Comparison of ENCODE assay signal across 18 cellular contexts in genomic region chr7:148813890-148814289, GRCh38.
DNase-seq lines count a peak whose midpoint lies in the region; ATAC-seq and TF ChIP-seq lines count a peak whose summit lies in the region.
"Had no signal": no experiment of that assay in that cellular context is flagged by ENCODE, and none has a peak within 500 bp of the region (broad histone marks: within the 10 kb centered on the region; RNA-seq: fewer than 3 reads in every experiment).

No MANE protein-coding gene starts in this region.

- no peaks in the 10 kb centered on the region for H3K4me1 ChIP-seq in HEK293 (ENCODE audit: control insufficient read depth, insufficient read depth, low read length)
- H3K4me1 ChIP-seq: BE2C, HAP-1 had no signal

- peaks cover 36% of the 10 kb centered on the region for H3K36me3 Mint-ChIP-seq in activated naive CD4-positive, alpha-beta T cell treated with anti-CD3 and anti-CD28 coated beads, Interleukin-2, amount 50 U/mL, for 24 hours
- H3K36me3 Mint-ChIP-seq in activated naive CD4-positive, alpha-beta T cell treated with anti-CD3 and anti-CD28 coated beads for 36 hours (ENCODE audit: low read depth): peaks cover 81% of the 10 kb centered on the region
- peaks cover 99% of the 10 kb centered on the region for H3K36me3 Mint-ChIP-seq in stimulated activated effector memory CD8-positive, alpha-beta T cell treated with anti-CD3 and anti-CD28 coated beads, Interleukin-12 subunit alpha, Interleukin-12 subunit beta, amount 100 ng/mL, for 72 hours
- peaks cover 89% of the 10 kb centered on the region for H3K36me3 Mint-ChIP-seq in activated CD4-positive, alpha-beta memory T cell treated with anti-CD3 and anti-CD28 coated beads, Interleukin-2, amount 10 ng/mL, durations not matched to agents 7 days and 5 days (ENCODE audit: low read depth)

- H3K27me3 Mint-ChIP-seq in activated naive CD4-positive, alpha-beta T cell treated with anti-CD3 and anti-CD28 coated beads, Interleukin-2, amount 50 U/mL, for 24 hours: no peaks in the 10 kb centered on the region
- no peaks in the 10 kb centered on the region for H3K27me3 Mint-ChIP-seq in activated naive CD4-positive, alpha-beta T cell treated with anti-CD3 and anti-CD28 coated beads for 36 hours (ENCODE audit: low read depth)
- no peaks in the 10 kb centered on the region for H3K27me3 Mint-ChIP-seq in activated CD4-positive, alpha-beta memory T cell treated with anti-CD3 and anti-CD28 coated beads, Interleukin-2, amount 10 ng/mL, durations not matched to agents 7 days and 5 days
- H3K27me3 Mint-ChIP-seq: CD4-positive, CD25-positive, alpha-beta regulatory T cell; CD8-positive, alpha-beta memory T cell had no signal

- CTCF ChIA-PET in activated naive CD4-positive, alpha-beta T cell treated with anti-CD3 and anti-CD28 coated beads for 36 hours (lab: Charles Lee): interaction anchor here (1.5 kb wide), 1 partner anchor 149 kb away, joined by 3 read pairs; no protein-coding TSS in a partner anchor
- CTCF ChIA-PET in HEK293 (lab: Yijun Ruan, JAX): no interaction called here
- CTCF ChIA-PET in activated CD4-positive, alpha-beta memory T cell treated with anti-CD3 and anti-CD28 coated beads, Interleukin-2, amount 10 ng/mL, durations not matched to agents 7 days and 5 days (lab: Charles Lee): no interaction called here

- H3K9me3 Mint-ChIP-seq in activated naive CD4-positive, alpha-beta T cell treated with anti-CD3 and anti-CD28 coated beads, Interleukin-2, amount 50 U/mL, for 24 hours: no peaks in the 10 kb centered on the region
- no peaks in the 10 kb centered on the region for H3K9me3 Mint-ChIP-seq in activated naive CD4-positive, alpha-beta T cell treated with anti-CD3 and anti-CD28 coated beads for 36 hours
- H3K9me3 Mint-ChIP-seq in stimulated activated effector memory CD8-positive, alpha-beta T cell treated with anti-CD3 and anti-CD28 coated beads, Interleukin-12 subunit alpha, Interleukin-12 subunit beta, amount 100 ng/mL, for 72 hours: no peaks in the 10 kb centered on the region
- no peaks in the 10 kb centered on the region for H3K9me3 Mint-ChIP-seq in activated CD4-positive, alpha-beta memory T cell treated with anti-CD3 and anti-CD28 coated beads, Interleukin-2, amount 10 ng/mL, durations not matched to agents 7 days and 5 days
- H3K9me3 Mint-ChIP-seq: CD4-positive, CD25-positive, alpha-beta regulatory T cell; CD8-positive, alpha-beta memory T cell had no signal

- H3K27ac Mint-ChIP-seq in activated naive CD4-positive, alpha-beta T cell treated with anti-CD3 and anti-CD28 coated beads, Interleukin-2, amount 50 U/mL, for 24 hours: peak overlapping the region; percentile 35
- no peak overlapping the region for H3K27ac Mint-ChIP-seq in activated naive CD4-positive, alpha-beta T cell treated with anti-CD3 and anti-CD28 coated beads for 36 hours
- H3K27ac Mint-ChIP-seq in stimulated activated effector memory CD8-positive, alpha-beta T cell treated with anti-CD3 and anti-CD28 coated beads, Interleukin-12 subunit alpha, Interleukin-12 subunit beta, amount 100 ng/mL, for 72 hours: peak overlapping the region; percentile 52
- no peak overlapping the region for H3K27ac Mint-ChIP-seq in activated CD4-positive, alpha-beta memory T cell treated with anti-CD3 and anti-CD28 coated beads, Interleukin-2, amount 10 ng/mL, durations not matched to agents 7 days and 5 days

- no peak overlapping the region for H3K4me3 Mint-ChIP-seq in activated naive CD4-positive, alpha-beta T cell treated with anti-CD3 and anti-CD28 coated beads, Interleukin-2, amount 50 U/mL, for 24 hours
- no peak overlapping the region for H3K4me3 Mint-ChIP-seq in activated naive CD4-positive, alpha-beta T cell treated with anti-CD3 and anti-CD28 coated beads for 36 hours
- no peak overlapping the region for H3K4me3 Mint-ChIP-seq in stimulated activated effector memory CD8-positive, alpha-beta T cell treated with anti-CD3 and anti-CD28 coated beads, Interleukin-12 subunit alpha, Interleukin-12 subunit beta, amount 100 ng/mL, for 72 hours
- no peak overlapping the region for H3K4me3 Mint-ChIP-seq in activated CD4-positive, alpha-beta memory T cell treated with anti-CD3 and anti-CD28 coated beads, Interleukin-2, amount 10 ng/mL, durations not matched to agents 7 days and 5 days
- H3K4me3 Mint-ChIP-seq: CD4-positive, CD25-positive, alpha-beta regulatory T cell; CD8-positive, alpha-beta memory T cell had no signal

- H3K4me3 ChIP-seq in HEK293 (ENCODE audit: low read depth, low read length): no peak overlapping the region
- H3K4me3 ChIP-seq: HAP-1 had no signal

- H3K9me3 ChIP-seq in HEK293 (ENCODE audit: control insufficient read depth, insufficient read depth, low read depth, low read length): no peaks in the 10 kb centered on the region
- H3K9me3 ChIP-seq: BE2C, HAP-1 had no signal

- POLR2A ChIA-PET in HEK293 (lab: Yijun Ruan, JAX): no interaction called here
- POLR2A ChIA-PET in activated CD4-positive, alpha-beta memory T cell treated with anti-CD3 and anti-CD28 coated beads, Interleukin-2, amount 10 ng/mL, durations not matched to agents 7 days and 5 days (lab: Charles Lee): interaction anchor here (1.8 to 2.0 kb wide), 2 partner anchors 9 to 12 kb away, joined by 5 to 7 read pairs; no protein-coding TSS in a partner anchor

- peaks cover 21% of the 10 kb centered on the region for H3K4me1 Mint-ChIP-seq in activated naive CD4-positive, alpha-beta T cell treated with anti-CD3 and anti-CD28 coated beads, Interleukin-2, amount 50 U/mL, for 24 hours
- H3K4me1 Mint-ChIP-seq in activated naive CD4-positive, alpha-beta T cell treated with anti-CD3 and anti-CD28 coated beads for 36 hours (ENCODE audit: low read depth): peaks cover 4% of the 10 kb centered on the region
- peaks cover 6% of the 10 kb centered on the region for H3K4me1 Mint-ChIP-seq in stimulated activated effector memory CD8-positive, alpha-beta T cell treated with anti-CD3 and anti-CD28 coated beads, Interleukin-12 subunit alpha, Interleukin-12 subunit beta, amount 100 ng/mL, for 72 hours
- H3K4me1 Mint-ChIP-seq in activated CD4-positive, alpha-beta memory T cell treated with anti-CD3 and anti-CD28 coated beads, Interleukin-2, amount 10 ng/mL, durations not matched to agents 7 days and 5 days: peaks cover 5% of the 10 kb centered on the region

- intact Hi-C loops in activated naive CD4-positive, alpha-beta T cell treated with anti-CD3 and anti-CD28 coated beads for 36 hours (cut with micrococcal nuclease): loop anchor here (2.0 kb wide), 1 partner anchor 13 kb away; no protein-coding TSS in a partner anchor

- H3K36me3 ChIP-seq in HEK293 (ENCODE audit: control insufficient read depth in 2 of 2, insufficient read depth in 1 of 2, low read length in 2 of 2): peaks cover 14 to 92% of the 10 kb centered on the region in 2 experiments

- ATAC-seq in stimulated activated effector memory CD8-positive, alpha-beta T cell treated with anti-CD3 and anti-CD28 coated beads, Interleukin-12 subunit alpha, Interleukin-12 subunit beta, amount 100 ng/mL, for 72 hours: no peak

- TF ChIP-seq CTCF in HEK293 (tag by site-specific recombination; IDR thresholded peaks at IDR 0.05): no peak
- no peak for TF ChIP-seq CTCF in VCaP (conservative IDR thresholded peaks at IDR 0.05)

- DNase-seq in activated naive CD4-positive, alpha-beta T cell treated with anti-CD3 and anti-CD28 coated beads for 36 hours: no peak
- no peak for DNase-seq in stimulated activated effector memory CD8-positive, alpha-beta T cell treated with anti-CD3 and anti-CD28 coated beads, Interleukin-12 subunit alpha, Interleukin-12 subunit beta, amount 100 ng/mL, for 72 hours (ENCODE audit: low spot score in 2 of 2)
- DNase-seq in cerebellar cortex (ENCODE audit: low spot score): no peak
- no peak for DNase-seq in activated CD4-positive, alpha-beta memory T cell treated with anti-CD3 and anti-CD28 coated beads, Interleukin-2, amount 10 ng/mL, durations not matched to agents 7 days and 5 days
- DNase-seq in ecto neural progenitor cell (ENCODE audit: low spot score): no peak
- DNase-seq: ACHN; BE2C; C1 segment of cervical spinal cord; CD4-positive, CD25-positive, alpha-beta regulatory T cell; CD8-positive, alpha-beta memory T cell; COR-L47; DMS 273 treated with DMSO at 0.1 percent for 48 hours; GDM1 had no signal

- no peak overlapping the region for H3K27ac ChIP-seq in HEK293 (ENCODE audit: extremely low read depth, low read depth, low read length)
- peak overlapping the region; percentile 65 for H3K27ac ChIP-seq in VCaP
- H3K27ac ChIP-seq: HL-60 had no signal

TF ChIP-seq in HEK293, 187 proteins besides CTCF, POLR2A, EP300 and RAD21 (continues in another document):
- TF ChIP-seq, protein P1, sequence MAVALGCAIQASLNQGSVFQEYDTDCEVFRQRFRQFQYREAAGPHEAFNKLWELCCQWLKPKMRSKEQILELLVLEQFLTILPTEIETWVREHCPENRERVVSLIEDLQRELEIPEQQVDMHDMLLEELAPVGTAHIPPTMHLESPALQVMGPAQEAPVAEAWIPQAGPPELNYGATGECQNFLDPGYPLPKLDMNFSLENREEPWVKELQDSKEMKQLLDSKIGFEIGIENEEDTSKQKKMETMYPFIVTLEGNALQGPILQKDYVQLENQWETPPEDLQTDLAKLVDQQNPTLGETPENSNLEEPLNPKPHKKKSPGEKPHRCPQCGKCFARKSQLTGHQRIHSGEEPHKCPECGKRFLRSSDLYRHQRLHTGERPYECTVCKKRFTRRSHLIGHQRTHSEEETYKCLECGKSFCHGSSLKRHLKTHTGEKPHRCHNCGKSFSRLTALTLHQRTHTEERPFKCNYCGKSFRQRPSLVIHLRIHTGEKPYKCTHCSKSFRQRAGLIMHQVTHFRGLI (tag by site-specific recombination; IDR thresholded peaks at IDR 0.05): no peak
- TF ChIP-seq ZNF596 (tag by site-specific recombination; IDR thresholded peaks at IDR 0.05): no peak
- no peak for TF ChIP-seq SALL2 (tag by site-specific recombination; IDR thresholded peaks at IDR 0.05; ENCODE audit: borderline replicate concordance)
- TF ChIP-seq TCF7L2 (IDR thresholded peaks at IDR 0.05; ENCODE audit: borderline replicate concordance, low read depth, low read length): no peak
- TF ChIP-seq SCRT2 (tag by site-specific recombination; IDR thresholded peaks at IDR 0.05): peak; percentile 52

Comparison
In these comparisons a context has a peak if more than half of its experiments do, and no peak if none do; other contexts are left out.
1. H3K27ac Mint-ChIP-seq: peak in activated naive CD4-positive, alpha-beta T cell treated with anti-CD3 and anti-CD28 coated beads, Interleukin-2, amount 50 U/mL, for 24 hours (single experiment) and stimulated activated effector memory CD8-positive, alpha-beta T cell treated with anti-CD3 and anti-CD28 coated beads, Interleukin-12 subunit alpha, Interleukin-12 subunit beta, amount 100 ng/mL, for 72 hours (single experiment); none in activated naive CD4-positive, alpha-beta T cell treated with anti-CD3 and anti-CD28 coated beads for 36 hours (single experiment) and activated CD4-positive, alpha-beta memory T cell treated with anti-CD3 and anti-CD28 coated beads, Interleukin-2, amount 10 ng/mL, durations not matched to agents 7 days and 5 days (single experiment).